In the genomic region with DNA sequence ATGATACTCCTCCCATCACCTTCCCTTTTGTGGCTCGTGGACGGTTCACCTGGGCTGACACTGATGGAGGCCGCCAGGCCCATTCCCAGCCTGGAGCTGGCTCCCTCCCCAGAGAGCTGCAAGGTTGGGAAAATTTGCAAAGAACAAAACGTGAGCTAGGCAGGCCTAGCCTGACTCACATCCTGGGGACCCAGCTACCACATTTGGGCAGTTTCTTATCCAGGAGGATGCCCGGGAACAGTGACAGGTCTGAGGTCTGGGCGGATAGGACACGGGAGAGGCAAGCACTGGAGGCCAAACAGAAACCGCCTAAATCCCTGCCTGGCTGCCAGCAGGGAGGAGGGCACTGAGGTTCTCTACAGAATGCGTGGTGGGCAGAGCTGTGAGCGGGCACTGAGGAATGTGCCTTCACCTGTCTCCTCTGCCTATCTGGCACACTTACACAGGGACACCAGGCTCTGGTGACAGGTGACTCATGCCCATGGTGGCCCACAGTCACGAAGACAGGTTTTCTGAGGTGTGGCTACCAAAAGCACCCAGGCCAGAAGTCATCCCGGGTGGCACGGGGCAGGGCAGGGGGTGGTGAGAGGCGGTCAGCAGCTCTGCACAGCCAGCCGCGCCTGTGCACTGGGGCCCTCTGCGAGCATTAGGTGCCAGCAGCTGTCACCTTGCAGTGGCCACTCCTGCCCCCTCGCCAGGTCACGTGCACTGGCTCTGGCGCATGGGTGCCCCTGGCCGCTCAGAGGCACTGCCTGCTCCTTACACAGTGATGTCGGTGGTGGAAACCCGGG, we compare ENCODE assay signal across 9 cellular contexts. TPM values are rescaled to one million over a fixed set of nuclear protein-coding genes. Genes with fewer than 3 reads are reported as not detected.
A peak's percentile ranks its signal among the peaks of the same experiment; 100 is the strongest.
DNase-seq lines count a peak whose midpoint lies in the region; ATAC-seq and TF ChIP-seq lines count a peak whose summit lies in the region.
"Had no signal": no experiment of that assay in that cellular context is flagged by ENCODE, and none has a peak within 500 bp of the region (broad histone marks: within the 10 kb centered on the region; RNA-seq: fewer than 3 reads in every experiment).

No MANE protein-coding gene starts in this region.

- H3K4me3 ChIP-seq in GM12864 (ENCODE audit: low read depth, low read length), result peak overlapping the region; percentile 41; the same call in 1 of the 2 replicates
- H3K4me3 ChIP-seq in Panc1 (ENCODE audit: low read depth in 2 of 2, low read length in 2 of 2), result no peak overlapping the region
- peak overlapping the region; percentile 20 to 35 for H3K4me3 ChIP-seq in esophagus (ENCODE audit: low read depth in 1 of 2, low read length in 2 of 2)
- no peak overlapping the region for H3K4me3 ChIP-seq in skeletal muscle satellite cell (ENCODE audit: low read length)

- no peaks in the 10 kb centered on the region for H3K36me3 ChIP-seq in Panc1 (ENCODE audit: control insufficient read depth, insufficient read depth, low read length)
- H3K36me3 ChIP-seq in esophagus (ENCODE audit: control insufficient read depth in 2 of 2, insufficient read depth in 2 of 2, low read length in 1 of 2), result peaks cover 0 to 8% of the 10 kb centered on the region in 2 donors
- peaks cover 10% of the 10 kb centered on the region for H3K36me3 ChIP-seq in skeletal muscle satellite cell (ENCODE audit: insufficient read depth, low read length)

- no peak for TF ChIP-seq CTCF in GM12864 (IDR thresholded peaks at IDR 0.05; ENCODE audit: low read depth, low read length, missing control alignments)
- TF ChIP-seq CTCF in Panc1 (IDR thresholded peaks at IDR 0.05), result no peak

- no peaks in the 10 kb centered on the region for H3K27me3 ChIP-seq in Panc1 (ENCODE audit: control insufficient read depth, insufficient read depth, low read length)
- H3K27me3 ChIP-seq in esophagus (ENCODE audit: control insufficient read depth in 1 of 2, insufficient read depth in 2 of 2, low read length in 2 of 2), result no peaks in the 10 kb centered on the region
- H3K27me3 ChIP-seq in skeletal muscle satellite cell (ENCODE audit: control insufficient read depth, insufficient read depth, low read length), result no peaks in the 10 kb centered on the region

- intact Hi-C loops in Panc1 (cut with micrococcal nuclease; ENCODE audit: unreplicated experiment), result no loop called here

- WGBS in esophagus, 2 donors, result 56 to 57% methylated on average over 23 of the region's 23 CpGs

- POLR2A ChIA-PET in Panc1 (lab: Charles Lee), result no interaction called here

- CTCF ChIA-PET in Panc1 (lab: Charles Lee), result no interaction called here

- H3K27ac ChIP-seq in Panc1 (ENCODE audit: low read length) (peak overlapping the region; percentile 46), esophagus (ENCODE audit: low read depth in 2 of 2, low read length in 1 of 2) (peak overlapping the region; percentile 95 to 97)

- peak overlapping the region; percentile 16 for H3K9ac ChIP-seq in skeletal muscle satellite cell (ENCODE audit: low read depth, low read length)

- ATAC-seq in Panc1, result no peak
- no peak for ATAC-seq in HG03442 (IDR thresholded peaks at IDR 0.05; ENCODE audit: unreplicated experiment)

- DNase-seq in GM12864 (ENCODE audit: low read depth), result no peak
- DNase-seq in Panc1 (ENCODE audit: low read depth, low spot score), result no peak
- no peak for DNase-seq in UCSD-AML1 (lab: John Stamatoyannopoulos, UW; ENCODE audit: unreplicated experiment)
- no peak for DNase-seq in cerebellar cortex (ENCODE audit: low spot score)
- DNase-seq: activated CD8-positive, alpha-beta memory T cell treated with anti-CD3 and anti-CD28 coated beads, Interleukin-2, amount 50 U/mL, for 48 hours; KBM-7 had no signal

- H3K4me2 ChIP-seq in skeletal muscle satellite cell (ENCODE audit: low read length), result peak overlapping the region; percentile 41

- BruUV-seq in Panc1 (replicated peaks; lab: Mats Ljungman, UMichigan), result no TSS peak

- in situ Hi-C loops in Panc1 (cut with HindIII; ENCODE audit: low pct_unique_long_range_greater_than_20kb, low sequenced_read_pairs), result no loop called here

- H3K4me1 ChIP-seq in Panc1 (ENCODE audit: control insufficient read depth, insufficient read depth, low read length), result peaks cover 73% of the 10 kb centered on the region
- peaks cover 38 to 70% of the 10 kb centered on the region in 2 donors for H3K4me1 ChIP-seq in esophagus (ENCODE audit: control insufficient read depth in 2 of 2, insufficient read depth in 2 of 2, low read length in 1 of 2)
- H3K4me1 ChIP-seq in skeletal muscle satellite cell (ENCODE audit: control insufficient read depth, insufficient read depth, low read length), result peaks cover 82% of the 10 kb centered on the region

- H3K9me3 ChIP-seq in Panc1 (ENCODE audit: control insufficient read depth, insufficient read depth, low read depth, low read length), result no peaks in the 10 kb centered on the region
- H3K9me3 ChIP-seq in esophagus (ENCODE audit: control insufficient read depth in 2 of 2, insufficient read depth in 1 of 2, low read depth in 1 of 2, low read length in 1 of 2), result no peaks in the 10 kb centered on the region
- H3K9me3 ChIP-seq in skeletal muscle satellite cell (replicated peaks; ENCODE audit: low read length), result no peaks in the 10 kb centered on the region

RNA-seq across cellular contexts. Expression of a gene that starts 23.2 kb away (rescaled TPM):
- total RNA-seq in Panc1 (2021; ENCODE audit: unreplicated experiment), result 57.1 TPM
- 72.4 TPM for polyA plus RNA-seq in Panc1 (2012; ENCODE audit: insufficient read length)
- 100 to 1,000 TPM; 123 to 242 TPM for polyA plus RNA-seq in esophagus
- total RNA-seq in skeletal muscle satellite cell (2012; rRNA removed), result 91.8 and 122 TPM in 2 replicates

RNA-seq across cellular contexts. Expression of a gene that starts 25.3 kb away (rescaled TPM):
- 45.4 TPM for total RNA-seq in Panc1 (2021; ENCODE audit: unreplicated experiment)
- 23.8 TPM for polyA plus RNA-seq in Panc1 (2012; ENCODE audit: insufficient read length)
- polyA plus RNA-seq in esophagus, result 10 to 100 TPM; 10.8 to 11.7 TPM
- 9.8 and 17.2 TPM in 2 replicates for total RNA-seq in skeletal muscle satellite cell (2012; rRNA removed)

RNA-seq across cellular contexts. Expression of a gene that starts 33.8 kb away (rescaled TPM):
- 22.9 TPM for total RNA-seq in Panc1 (2021; ENCODE audit: unreplicated experiment)
- polyA plus RNA-seq in Panc1 (2012; ENCODE audit: insufficient read length), result 44.9 TPM
- polyA plus RNA-seq in esophagus, result 10 to 100 TPM; 13.5 to 15.5 TPM
- 3.7 and 4.8 TPM in 2 replicates for total RNA-seq in skeletal muscle satellite cell (2012; rRNA removed)

RNA-seq across cellular contexts. Expression of a gene that starts 38.6 kb away (rescaled TPM):
- total RNA-seq in Panc1 (2021; ENCODE audit: unreplicated experiment), result 10.0 TPM
- 21.6 TPM for polyA plus RNA-seq in Panc1 (2012; ENCODE audit: insufficient read length)
- polyA plus RNA-seq in esophagus, result 100 to 1,000 TPM in 1 of 2 donors, 10 to 100 TPM in 1; 99.2 to 126 TPM
- total RNA-seq in skeletal muscle satellite cell (2012; rRNA removed), result 2.0 and 2.5 TPM in 2 replicates

Comparison
In these comparisons a context has a peak if more than half of its experiments do, and no peak if none do; other contexts are left out.
1. H3K4me3 ChIP-seq: peak in GM12864 (single experiment) and esophagus (2 of 2); none in Panc1 (0 of 2) and skeletal muscle satellite cell (single experiment).